Comparison of ENCODE assay signal across 9 cellular contexts in the genomic region with DNA sequence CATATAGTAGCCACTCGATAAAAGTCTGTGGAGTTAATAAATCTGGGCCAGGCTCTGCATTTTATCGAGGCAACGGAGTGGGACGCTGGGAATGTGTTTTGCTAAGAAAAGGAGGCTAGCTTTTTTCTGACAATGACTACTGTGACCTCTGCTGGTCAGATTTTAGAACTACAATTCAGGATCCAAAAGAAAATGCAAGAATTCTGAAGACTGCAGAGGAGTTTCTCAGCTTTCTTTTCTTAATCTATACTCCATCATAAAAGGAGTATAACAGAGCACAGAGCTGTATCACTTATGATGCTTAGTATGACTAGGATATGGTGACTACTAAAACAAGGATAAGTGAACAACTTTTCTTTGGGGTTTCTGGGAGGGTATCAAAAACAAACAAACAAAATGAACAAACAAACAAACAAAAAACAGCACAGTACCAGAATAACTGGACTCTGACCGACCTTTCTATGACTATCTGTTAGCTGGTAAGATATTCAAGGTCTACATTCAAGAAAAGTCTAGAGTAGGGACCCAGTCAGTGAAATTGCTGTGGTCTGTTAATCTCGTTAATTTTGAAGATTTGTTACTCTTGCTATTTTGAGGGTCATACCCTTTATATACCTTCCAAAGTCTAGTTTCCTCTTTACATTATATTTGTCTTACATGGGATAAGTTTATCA. TPM values are rescaled to one million over a fixed set of nuclear protein-coding genes. Genes with fewer than 3 reads are reported as not detected.
DNase-seq lines count a peak whose midpoint lies in the region; ATAC-seq and TF ChIP-seq lines count a peak whose summit lies in the region.
"Had no signal": no experiment of that assay in that cellular context is flagged by ENCODE, and none has a peak within 500 bp of the region (broad histone marks: within the 10 kb centered on the region; RNA-seq: fewer than 3 reads in every experiment).

No MANE protein-coding gene starts in this region.

- intact Hi-C loops in heart right ventricle (cut with DNase I) (loop anchor here in 9 of 10 donors (2.0 to 10.0 kb wide), 8 partner anchors 144 to 1734 kb away; no protein-coding TSS in a partner anchor), sciatic nerve (cut with DNase I) (no loop called here)

- 18% methylated on average over 6 of the region's 6 CpGs for WGBS in heart right ventricle, 2 donors

- no peaks in the 10 kb centered on the region for H3K9me3 ChIP-seq in heart right ventricle

- H3K27me3 ChIP-seq in heart right ventricle, result peaks cover 0 to 5% (median 0%) of the 10 kb centered on the region in 7 donors

- H3K4me1 ChIP-seq in heart right ventricle, result peaks cover 0 to 8% (median 0%) of the 10 kb centered on the region in 9 donors

- in situ Hi-C loops in GM13976 (cut with MboI; ENCODE audit: low sequenced_read_pairs, unreplicated experiment), result loop anchor here (10.0 kb wide), 1 partner anchor 154 kb away; no protein-coding TSS in a partner anchor

- no peaks in the 10 kb centered on the region for H3K36me3 ChIP-seq in heart right ventricle

- peak; percentile 56 for TF ChIP-seq CTCF in GM13976 (IDR thresholded peaks at IDR 0.05; ENCODE audit: borderline replicate concordance, control extremely low read depth, extremely low read depth, insufficient read depth, missing control alignments)
- TF ChIP-seq CTCF in VCaP (conservative IDR thresholded peaks at IDR 0.05), result peak; percentile 82
- TF ChIP-seq CTCF in heart right ventricle (IDR thresholded peaks at IDR 0.05), result peak; percentile 52 to 79 (median 76)

- peak; percentile 57 for DNase-seq in AG20443 (ENCODE audit: low spot score)
- peak; percentile 22 for DNase-seq in GM13976 (ENCODE audit: low spot score)
- DNase-seq in NCI-H1694 (lab: John Stamatoyannopoulos, UW), result peak; percentile 60
- DNase-seq in heart right ventricle, result no peak
- DNase-seq in sciatic nerve (ENCODE audit: low spot score), result no peak

- ATAC-seq in heart right ventricle (peak in 6 of 8 donors; percentile 15 to 56 (median 34)), sciatic nerve (peak; percentile 59), HG02973 (IDR thresholded peaks at IDR 0.05; ENCODE audit: unreplicated experiment) (no peak), HG02610 (IDR thresholded peaks at IDR 0.05; ENCODE audit: unreplicated experiment) (no peak)

- H3K27ac ChIP-seq in VCaP, result no peak overlapping the region
- H3K27ac ChIP-seq in heart right ventricle, result no peak overlapping the region
- H3K27ac ChIP-seq: epithelial cell of prostate had no signal

- no peak overlapping the region for H3K4me3 ChIP-seq in heart right ventricle

RNA-seq across cellular contexts. Expression of a gene that starts 46.2 kb away (rescaled TPM):
- total RNA-seq in heart right ventricle (under 1 TPM in 2 of 10 donors, not detected in 8; 0.30 to 0.35 TPM), sciatic nerve (not detected)
- not detected for polyA plus RNA-seq in heart right ventricle

Comparison
In these comparisons a context has a peak if more than half of its experiments do, and no peak if none do; other contexts are left out.
1. DNase-seq: peak in AG20443 (single experiment), GM13976 (single experiment) and NCI-H1694 (single experiment); none in heart right ventricle (0 of 2) and sciatic nerve (single experiment).
2. ATAC-seq: peak in heart right ventricle (6 of 8) and sciatic nerve (single experiment); none in HG02973 (single experiment) and HG02610 (single experiment).
3. Peak in every context shown above with its lines, with median percentiles within 50 percentile points of each other: CTCF ChIP-seq.